20 cellular contexts compared by ENCODE assay signal in the genomic region with DNA sequence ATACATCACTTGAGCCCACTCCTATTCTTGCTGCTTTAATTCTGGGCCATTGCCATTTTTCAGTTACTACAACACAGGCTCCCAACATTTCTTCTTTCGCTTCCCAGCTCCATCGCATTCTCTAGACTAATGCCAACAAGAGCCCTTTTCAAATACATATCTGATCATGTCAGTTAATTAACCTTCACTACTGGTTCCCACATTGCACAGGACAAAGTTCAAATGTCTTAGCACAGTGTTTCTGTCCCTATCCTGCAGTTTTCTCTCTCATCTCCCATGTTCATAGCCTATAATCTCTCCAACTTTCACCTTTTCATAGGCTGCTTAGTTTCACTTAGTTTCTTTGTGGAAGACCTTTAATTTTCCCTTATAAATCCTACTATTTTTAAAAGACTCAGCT.
"Had no signal": no experiment of that assay in that cellular context is flagged by ENCODE, and none has a peak within 500 bp of the region (broad histone marks: within the 10 kb centered on the region; RNA-seq: fewer than 3 reads in every experiment).

No MANE protein-coding gene starts in this region.

- H3K27ac ChIP-seq: left ventricle myocardium inferior, right atrium auricular region had no signal

- H3K4me1 ChIP-seq: right atrium auricular region had no signal

- H3K4me1 Mint-ChIP-seq: activated B cell treated with CpG ODN at 0.5 μM for 24 hours had no signal

- H3K9me3 Mint-ChIP-seq: activated B cell treated with CpG ODN at 0.5 μM for 24 hours; activated T-cell treated with anti-CD3 and anti-CD28 coated beads, Interleukin-2, amount 50 U/mL, for 24 hours; naive B cell; T-helper 1 cell treated with Interleukin-12 subunit alpha and Interleukin-12 subunit beta and Interleukin-4 antibody, amounts not matched to agents 30 μg/mL and 1 μg/mL, for 36 hours had no signal

- H3K27me3 ChIP-seq: right atrium auricular region had no signal

- H3K4me3 Mint-ChIP-seq: activated B cell treated with CpG ODN at 0.5 μM for 24 hours; activated naive CD8-positive, alpha-beta T cell; activated T-cell treated with anti-CD3 and anti-CD28 coated beads, Interleukin-2, amount 50 U/mL, for 24 hours; naive B cell; T-helper 1 cell treated with Interleukin-12 subunit alpha and Interleukin-12 subunit beta and Interleukin-4 antibody, amounts not matched to agents 30 μg/mL and 1 μg/mL, for 36 hours had no signal

- H3K4me3 ChIP-seq: left ventricle myocardium inferior, right atrium auricular region had no signal

- DNase-seq: activated B cell treated with CpG ODN at 0.5 μM for 24 hours; activated CD4-positive, alpha-beta T cell treated with anti-CD3 and anti-CD28 coated beads, Interleukin-2, amount 50 U/mL, for 1 hour; activated effector memory CD4-positive, alpha-beta T cell treated with Interleukin-2 at 50 U/mL for 16 hours; activated T-cell treated with anti-CD3 and anti-CD28 coated beads, Interleukin-2, amount 50 U/mL, for 24 hours; aorta; foreskin melanocyte; head of caudate nucleus; left ventricle myocardium inferior; midbrain; naive B cell; posterior cingulate gyrus; stimulated activated CD4-positive, alpha-beta T cell treated with anti-CD3 and anti-CD28 coated beads, Interleukin-2, amount 100 ng/mL, for 24 hours; stimulated activated naive CD4-positive, alpha-beta T cell; substantia nigra; trophoblast cell had no signal

- FAIRE-seq: islet of Langerhans, TTC549 had no signal

- H3K27ac Mint-ChIP-seq: activated B cell treated with CpG ODN at 0.5 μM for 24 hours; activated naive CD8-positive, alpha-beta T cell; activated T-cell treated with anti-CD3 and anti-CD28 coated beads, Interleukin-2, amount 50 U/mL, for 24 hours; T-helper 1 cell treated with Interleukin-12 subunit alpha and Interleukin-12 subunit beta and Interleukin-4 antibody, amounts not matched to agents 30 μg/mL and 1 μg/mL, for 36 hours had no signal

- H3K9me3 ChIP-seq: left ventricle myocardium inferior, right atrium auricular region had no signal

- H3K36me3 Mint-ChIP-seq: naive B cell had no signal

- H3K27me3 Mint-ChIP-seq: activated B cell treated with CpG ODN at 0.5 μM for 24 hours; activated naive CD8-positive, alpha-beta T cell; activated T-cell treated with anti-CD3 and anti-CD28 coated beads, Interleukin-2, amount 50 U/mL, for 24 hours; naive B cell had no signal
